In the genomic region with DNA sequence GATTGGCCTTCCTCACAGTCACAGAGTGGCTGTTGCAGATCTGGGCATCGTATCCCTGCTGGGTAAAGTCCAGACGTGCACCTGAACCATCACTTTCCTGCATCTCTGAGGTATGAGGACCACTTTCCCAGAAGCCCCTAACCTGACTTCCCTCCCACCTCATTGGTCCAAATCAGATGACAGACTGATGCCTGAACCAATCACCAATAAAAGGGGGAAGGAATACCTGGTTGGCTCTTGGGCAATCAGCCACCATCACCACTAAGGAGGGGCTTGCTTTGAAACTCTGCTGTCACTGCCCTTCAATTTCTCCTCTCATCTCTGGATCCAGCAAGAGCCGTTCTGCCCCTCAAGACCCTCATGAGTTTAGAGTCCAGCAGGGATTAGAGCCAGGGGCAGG, we compare ENCODE assay signal across 16 cellular contexts.
DNase-seq lines count a peak whose midpoint lies in the region; ATAC-seq and TF ChIP-seq lines count a peak whose summit lies in the region.
"Had no signal": no experiment of that assay in that cellular context is flagged by ENCODE, and none has a peak within 500 bp of the region (broad histone marks: within the 10 kb centered on the region; RNA-seq: fewer than 3 reads in every experiment).

No MANE protein-coding gene starts in this region.

- ATAC-seq in HG02588 (IDR thresholded peaks at IDR 0.05; ENCODE audit: unreplicated experiment) = no peak
- ATAC-seq in GM21526 (IDR thresholded peaks at IDR 0.05; ENCODE audit: low FRiP score, unreplicated experiment) = no peak
- ATAC-seq: activated T-helper 17 cell treated with anti-CD3 and anti-CD28 coated beads, Interleukin-2, amount 50 U/mL, for 72 hours; T-cell had no signal

- POLR2A ChIA-PET in HEK293T (lab: Yijun Ruan, JAX) = no interaction called here

- CTCF ChIA-PET in HEK293T (lab: Yijun Ruan, JAX) = interaction anchor here (1.0 kb wide), 1 partner anchor 203 kb away, joined by 3 read pairs; no protein-coding TSS in a partner anchor

- DNase-seq in ELF-1 (ENCODE audit: low read depth, low spot score) (peak; percentile 46), HEK293T (ENCODE audit: extremely low spot score) (peak; percentile 59), astrocyte of the hippocampus (ENCODE audit: low read depth, low spot score) (peak; percentile 18), iPS-NIHi7 (ENCODE audit: extremely low spot score) (peak; percentile 73), GDM1 (lab: John Stamatoyannopoulos, UW) (no peak)
- DNase-seq in activated CD8-positive, alpha-beta memory T cell treated with anti-CD3 and anti-CD28 coated beads, Interleukin-2, amount 50 U/mL, for 48 hours = no peak
- DNase-seq: activated CD4-positive, alpha-beta T cell treated with anti-CD3 and anti-CD28 coated beads, Interleukin-2, amount 10 ng/mL, durations not matched to agents 24 days and 14 days; aorta; CD8-positive, alpha-beta memory T cell; midbrain; NCI-H1694; ovary; T-cell had no signal

TF ChIP-seq in HEK293T, 16 proteins besides CTCF, POLR2A, EP300 and RAD21:
- TF ChIP-seq PKNOX1 (IDR thresholded peaks at IDR 0.05) (peak; percentile 98), SP1 (IDR thresholded peaks at IDR 0.05) (no peak)
TF ChIP-seq in HEK293T: peak in this region for 1.

Comparison
In these comparisons a context has a peak if more than half of its experiments do, and no peak if none do; other contexts are left out.
1. DNase-seq: peak in ELF-1 (single experiment), HEK293T (single experiment), astrocyte of the hippocampus (single experiment) and iPS-NIHi7 (single experiment); none in activated CD8-positive, alpha-beta memory T cell treated with anti-CD3 and anti-CD28 coated beads, Interleukin-2, amount 50 U/mL, for 48 hours (single experiment) and GDM1 (single experiment).